ENCODE assay signal across 17 cellular contexts in genomic region chr2:239111401-239112100, GRCh38.
DNase-seq lines count a peak whose midpoint lies in the region; ATAC-seq and TF ChIP-seq lines count a peak whose summit lies in the region.
"Had no signal": no experiment of that assay in that cellular context is flagged by ENCODE, and none has a peak within 500 bp of the region (broad histone marks: within the 10 kb centered on the region; RNA-seq: fewer than 3 reads in every experiment).

No MANE protein-coding gene starts in this region.

- no peaks in the 10 kb centered on the region for H3K9me2 ChIP-seq in PC-9 (ENCODE audit: insufficient read depth)

- peak overlapping the region; percentile 47 for H3K27ac Mint-ChIP-seq in T-helper 17 cell
- H3K27ac Mint-ChIP-seq: CD8-positive, alpha-beta T cell; GM23338 had no signal

- intact Hi-C loops in transverse colon (cut with DNase I; ENCODE audit: low total_unique reads): loop anchor here (10.0 kb wide), 1 partner anchor 193 kb away; no protein-coding TSS in a partner anchor
- intact Hi-C loops in PC-9 (cut with micrococcal nuclease; ENCODE audit: unreplicated experiment): no loop called here

- H3K79me2 ChIP-seq in PC-9 (ENCODE audit: low read depth): no peaks in the 10 kb centered on the region

- H3K9ac ChIP-seq in rectal smooth muscle tissue (ENCODE audit: low read length): no peak overlapping the region

- H3K4me3 ChIP-seq in gastroesophageal sphincter: no peak overlapping the region
- H3K4me3 ChIP-seq in rectal smooth muscle tissue (ENCODE audit: low read length): no peak overlapping the region
- H3K4me3 ChIP-seq in transverse colon: no peak overlapping the region
- H3K4me3 ChIP-seq in PC-9: no peak overlapping the region
- H3K4me3 ChIP-seq: GM23338, SJCRH30 had no signal

- no peak overlapping the region for H2AFZ ChIP-seq in PC-9
- H2AFZ ChIP-seq: GM23338 had no signal

- peaks cover 4% of the 10 kb centered on the region for H3K36me3 Mint-ChIP-seq in T-helper 17 cell (ENCODE audit: low read depth)

- no peak for ATAC-seq in T-helper 17 cell
- ATAC-seq in gastroesophageal sphincter: no peak
- ATAC-seq in HG02763 (IDR thresholded peaks at IDR 0.05; ENCODE audit: unreplicated experiment): no peak
- ATAC-seq: CD8-positive, alpha-beta T cell; GM23338; PC-3 had no signal

- no peaks in the 10 kb centered on the region for H3K27me3 ChIP-seq in gastroesophageal sphincter
- no peaks in the 10 kb centered on the region for H3K27me3 ChIP-seq in rectal smooth muscle tissue (ENCODE audit: control insufficient read depth, insufficient read depth, low read length)
- no peaks in the 10 kb centered on the region for H3K27me3 ChIP-seq in transverse colon
- H3K27me3 ChIP-seq in PC-9 (ENCODE audit: insufficient read depth, low read depth): no peaks in the 10 kb centered on the region
- H3K27me3 ChIP-seq: SJCRH30 had no signal

- H3K4me2 ChIP-seq in PC-9: no peak overlapping the region
- H3K4me2 ChIP-seq: GM23338 had no signal

- H3K4me1 ChIP-seq in gastroesophageal sphincter (peaks cover 0 to 55% (median 21%) of the 10 kb centered on the region in 3 donors), rectal smooth muscle tissue (ENCODE audit: control insufficient read depth, insufficient read depth, low read length) (peaks cover 47% of the 10 kb centered on the region), transverse colon (peaks cover 20 to 35% (median 24%) of the 10 kb centered on the region in 4 donors), PC-9 (replicated peaks; ENCODE audit: insufficient read depth) (no peaks in the 10 kb centered on the region)

- POLR2A ChIA-PET in PC-9 (lab: Charles Lee; ENCODE audit: unreplicated experiment): no interaction called here

- no peaks in the 10 kb centered on the region; the same call in 1 of the 2 replicates for H3F3A ChIP-seq in PC-9 (ENCODE audit: insufficient read depth, low read depth)

- H3K4me1 Mint-ChIP-seq in T-helper 17 cell: peaks cover 7% of the 10 kb centered on the region

- no peaks in the 10 kb centered on the region for H3K27me3 Mint-ChIP-seq in T-helper 17 cell

- H3K27ac ChIP-seq in gastroesophageal sphincter (peak overlapping the region in 3 of 4 donors; percentile 79 to 91 (median 81)), rectal smooth muscle tissue (ENCODE audit: low read depth, low read length) (peak overlapping the region; percentile 93), transverse colon (peak overlapping the region; percentile 62 to 85 (median 78)), PC-9 (no peak overlapping the region)
- H3K27ac ChIP-seq: SJCRH30 had no signal

- H4K20me1 ChIP-seq in PC-9 (ENCODE audit: insufficient read depth): no peaks in the 10 kb centered on the region; the same call in 1 of the 2 replicates

- WGBS in gastroesophageal sphincter (ENCODE audit: low coverage in 1 of 2), 2 donors: 40% methylated on average over 1 of the region's 36 CpGs; no CpG with 5 or more reads in 1 of the 2 donors
- WGBS in transverse colon (ENCODE audit: low coverage in 1 of 2), 2 donors: 87% methylated on average over 21 of the region's 36 CpGs; no CpG with 5 or more reads in 1 of the 2 donors

- H3K4me3 Mint-ChIP-seq in T-helper 17 cell: no peak overlapping the region
- H3K4me3 Mint-ChIP-seq: CD8-positive, alpha-beta T cell; GM23338 had no signal

- H3K36me3 ChIP-seq in gastroesophageal sphincter (peaks cover 0 to 70% of the 10 kb centered on the region in 2 donors), rectal smooth muscle tissue (ENCODE audit: control insufficient read depth, insufficient read depth, low read length) (peaks cover 11% of the 10 kb centered on the region), transverse colon (peaks cover 0 to 17% (median 0%) of the 10 kb centered on the region in 4 donors), PC-9 (ENCODE audit: low read depth) (no peaks in the 10 kb centered on the region)
- H3K36me3 ChIP-seq: SJCRH30 had no signal

- in situ Hi-C loops in transverse colon (cut with MboI; ENCODE audit: low pct_ligation_motif_present in 1 of 4, low pct_unique_long_range_greater_than_20kb in 1 of 4, low sequenced_read_pairs in 3 of 4): no loop called here

- no peak for DNase-seq in T-helper 17 cell
- DNase-seq in transverse colon: no peak
- DNase-seq in stimulated activated CD4-positive, alpha-beta T cell treated with anti-CD3 and anti-CD28 coated beads, Interleukin-4, amount 100 ng/mL, for 24 hours: no peak
- DNase-seq in PC-9: no peak
- DNase-seq: ACHN; CD8-positive, alpha-beta T cell; GDM1; KG1; NCI-H1436 treated with DMSO at 0.1 percent for 48 hours; NCI-H2029 treated with DMSO at 0.1 percent for 48 hours; NCI-H774; PC-3; SJCRH30 had no signal

- CTCF ChIA-PET in PC-9 (lab: Charles Lee): no interaction called here

- no peak for TF ChIP-seq EP300 in gastroesophageal sphincter (IDR thresholded peaks at IDR 0.05)
- no peak for TF ChIP-seq EP300 in transverse colon (IDR thresholded peaks at IDR 0.05; ENCODE audit: low read depth)

- no peak for TF ChIP-seq CTCF in gastroesophageal sphincter (IDR thresholded peaks at IDR 0.05)
- no peak for TF ChIP-seq CTCF in transverse colon (IDR thresholded peaks at IDR 0.05)
- TF ChIP-seq CTCF in PC-9 (conservative IDR thresholded peaks at IDR 0.05): no peak

- no TSS peak for BruUV-seq in PC-9 (replicated peaks; lab: Mats Ljungman, UMichigan)

- TF ChIP-seq POLR2A in gastroesophageal sphincter (IDR thresholded peaks at IDR 0.05) (no peak), transverse colon (IDR thresholded peaks at IDR 0.05) (no peak)

- H3K9me3 ChIP-seq in T-helper 17 cell (ENCODE audit: control insufficient read depth, low read length, poor library complexity, severe bottlenecking): no peaks in the 10 kb centered on the region
- no peaks in the 10 kb centered on the region for H3K9me3 ChIP-seq in gastroesophageal sphincter
- no peaks in the 10 kb centered on the region for H3K9me3 ChIP-seq in transverse colon
- H3K9me3 ChIP-seq in PC-9 (ENCODE audit: insufficient read depth, low read depth): no peaks in the 10 kb centered on the region
- H3K9me3 ChIP-seq: SJCRH30 had no signal
